1 cellular context compared by ENCODE assay signal in genomic region chr16:58684354-58685083, GRCh38.
TF ChIP-seq lines count a peak whose summit lies in the region.

Gene SLC38A7 (minus strand): TSS chr16:58684770. CDS start chr16:58680126, 4,644 bp downstream.

TF ChIP-seq in GM12878, 131 proteins besides CTCF, POLR2A, EP300 and RAD21 (continued from another document and continues in another):
- TF ChIP-seq REST (IDR thresholded peaks at IDR 0.05; ENCODE audit: low read depth, low read length) (no peak), ZNF207 (IDR thresholded peaks at IDR 0.05; ENCODE audit: borderline replicate concordance) (0 out of 2 replicates have a peak, but pooled peaks have one; percentile 29), NFIC (IDR thresholded peaks at IDR 0.05; ENCODE audit: low read depth, low read length) (no peak; the same call in 1 of the 2 replicates), BACH1 (IDR thresholded peaks at IDR 0.05; ENCODE audit: borderline replicate concordance) (no peak), FOS (IDR thresholded peaks at IDR 0.05; ENCODE audit: borderline replicate concordance, extremely low read depth, insufficient read length) (peak; percentile 46), MXI1 (IDR thresholded peaks at IDR 0.05; ENCODE audit: low read depth, low read length) (peak; percentile 74), CUX1 (IDR thresholded peaks at IDR 0.05; ENCODE audit: insufficient replicate concordance, low read depth, low read length) (no peak), TBL1XR1 (IDR thresholded peaks at IDR 0.05; ENCODE audit: low read depth, low read length) (0 out of 2 replicates have a peak, but pooled peaks have one; percentile 56), POU2F2 (IDR thresholded peaks at IDR 0.05; ENCODE audit: borderline replicate concordance, low read depth, low read length) (0 out of 3 replicates have a peak, but pooled peaks have one; percentile 46), RELB (IDR thresholded peaks at IDR 0.05; ENCODE audit: low read depth) (0 out of 2 replicates have a peak, but pooled peaks have one; percentile 23), CREM (IDR thresholded peaks at IDR 0.05; ENCODE audit: low read depth) (peak; percentile 89), BHLHE40 (IDR thresholded peaks at IDR 0.05; ENCODE audit: borderline replicate concordance in 1 of 2, low read depth in 2 of 2, low read length in 1 of 2) (peak; percentile 94 to 95), POLR2AphosphoS5 (IDR thresholded peaks at IDR 0.05; ENCODE audit: low read length) (peak; percentile 40; the same call in 1 of the 2 replicates), SIN3A (IDR thresholded peaks at IDR 0.05; ENCODE audit: low read depth, low read length) (peak; percentile 96), MAX (IDR thresholded peaks at IDR 0.05; ENCODE audit: low read depth, low read length) (peak; percentile 92), LARP7 (IDR thresholded peaks at IDR 0.05) (no peak; the same call in 1 of the 2 replicates), SKIL (IDR thresholded peaks at IDR 0.05; ENCODE audit: low read depth, poor library complexity, severe bottlenecking) (no peak), IKZF2 (IDR thresholded peaks at IDR 0.05) (no peak), CHD4 (IDR thresholded peaks at IDR 0.05) (no peak), PAX5 (IDR thresholded peaks at IDR 0.05; ENCODE audit: borderline replicate concordance, low read depth, low read length) (no peak), ASH2L (IDR thresholded peaks at IDR 0.05; ENCODE audit: borderline replicate concordance, low read depth) (no peak), WRNIP1 (IDR thresholded peaks at IDR 0.05; ENCODE audit: borderline replicate concordance, low read depth, low read length) (no peak), ATF2 (IDR thresholded peaks at IDR 0.05; ENCODE audit: low read length) (no peak), SMAD1 (IDR thresholded peaks at IDR 0.05; ENCODE audit: low read depth, partially characterized antibody) (no peak), MYB (IDR thresholded peaks at IDR 0.05; ENCODE audit: borderline replicate concordance, low read depth, low read length) (no peak), SREBF1 (IDR thresholded peaks at IDR 0.05; ENCODE audit: low read length) (peak; percentile 61; the same call in 1 of the 2 replicates), CREB1 (IDR thresholded peaks at IDR 0.05; ENCODE audit: low read depth) (peak; percentile 84), RELA (IDR thresholded peaks at IDR 0.05; ENCODE audit: borderline replicate concordance, partially characterized antibody) (peak; percentile 88), NR2F1 (conservative IDR thresholded peaks at IDR 0.05) (no peak), CHD2 (IDR thresholded peaks at IDR 0.05; ENCODE audit: borderline replicate concordance, low read depth, low read length) (no peak), IRF5 (IDR thresholded peaks at IDR 0.05; ENCODE audit: borderline replicate concordance) (no peak), BCL3 (IDR thresholded peaks at IDR 0.05; ENCODE audit: borderline replicate concordance, insufficient read depth, low read depth, low read length, poor library complexity, severe bottlenecking) (no peak), TCF7 (IDR thresholded peaks at IDR 0.05; ENCODE audit: borderline replicate concordance) (no peak), IRF3 (IDR thresholded peaks at IDR 0.05) (0 out of 2 replicates have a peak, but pooled peaks have one; percentile 18), IRF4 (IDR thresholded peaks at IDR 0.05; ENCODE audit: low read depth, low read length) (0 out of 2 replicates have a peak, but pooled peaks have one; percentile 27), E2F4 (IDR thresholded peaks at IDR 0.05; ENCODE audit: low read depth, low read length) (no peak), NBN (IDR thresholded peaks at IDR 0.05) (0 out of 2 replicates have a peak, but pooled peaks have one; percentile 36), HDGF (IDR thresholded peaks at IDR 0.05) (no peak)
